17 cellular contexts compared by ENCODE assay signal in the genomic region with DNA sequence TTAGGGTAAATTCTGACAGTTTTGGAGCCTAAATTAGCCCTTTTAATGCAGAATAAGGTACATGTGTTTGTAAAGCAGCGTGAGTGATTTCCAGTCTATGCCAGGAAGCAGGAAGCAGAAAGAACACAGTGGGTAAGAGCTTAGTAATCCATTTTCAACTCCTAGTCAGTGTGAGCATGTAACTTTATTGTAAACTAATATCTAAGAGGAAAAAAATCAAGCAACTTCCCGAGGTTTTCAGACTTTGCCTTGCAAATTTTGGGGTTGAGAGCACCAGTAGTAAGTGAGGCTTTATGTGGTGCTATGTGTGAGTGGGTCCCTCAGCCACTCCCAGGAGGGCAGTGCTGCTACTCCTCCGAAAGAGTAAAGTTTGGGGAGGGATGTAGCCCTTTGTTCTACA. TPM values are rescaled to one million over a fixed set of nuclear protein-coding genes. Genes with fewer than 3 reads are reported as not detected.
DNase-seq lines count a peak whose midpoint lies in the region; ATAC-seq, FAIRE-seq and TF ChIP-seq lines count a peak whose summit lies in the region.
"Had no signal": no experiment of that assay in that cellular context is flagged by ENCODE, and none has a peak within 500 bp of the region (broad histone marks: within the 10 kb centered on the region; RNA-seq: fewer than 3 reads in every experiment).

No MANE protein-coding gene starts in this region.

- H3K9me2 ChIP-seq in Karpas-422 (replicated peaks; ENCODE audit: insufficient read depth, low read length): no peaks in the 10 kb centered on the region

- H3K9me3 Mint-ChIP-seq in CD4-positive, alpha-beta memory T cell: no peaks in the 10 kb centered on the region
- H3K9me3 Mint-ChIP-seq in activated CD8-positive, alpha-beta T cell treated with anti-CD3 and anti-CD28 coated beads, Interleukin-2, amount 10 ng/mL, durations not matched to agents 7 days and 5 days (ENCODE audit: insufficient read depth): no peaks in the 10 kb centered on the region
- H3K9me3 Mint-ChIP-seq: H9 had no signal

- FAIRE-seq in pancreas (lab: Jason Lieb, UNC): no peak

- H3K27ac ChIP-seq in CD4-positive, alpha-beta memory T cell (ENCODE audit: low read depth, low read length): no peak overlapping the region
- peak overlapping the region; percentile 70 for H3K27ac ChIP-seq in Karpas-422 (ENCODE audit: low read length)
- peak overlapping the region; percentile 85 to 100 (median 98) for H3K27ac ChIP-seq in dorsolateral prefrontal cortex
- no peak overlapping the region for H3K27ac ChIP-seq in pancreas
- H3K27ac ChIP-seq: PC-9 had no signal

- H3K4me1 Mint-ChIP-seq in CD4-positive, alpha-beta memory T cell: peaks cover 23 to 42% (median 32%) of the 10 kb centered on the region in 4 donors
- H3K4me1 Mint-ChIP-seq in activated CD8-positive, alpha-beta T cell treated with anti-CD3 and anti-CD28 coated beads, Interleukin-2, amount 10 ng/mL, durations not matched to agents 7 days and 5 days (ENCODE audit: low read depth): peaks cover 27% of the 10 kb centered on the region

- peaks cover 43% of the 10 kb centered on the region for H3K79me2 ChIP-seq in Karpas-422 (ENCODE audit: low read length)

- peaks cover under 1% of the 10 kb centered on the region for H3K36me3 ChIP-seq in CD4-positive, alpha-beta memory T cell (ENCODE audit: insufficient read depth, low read length)
- H3K36me3 ChIP-seq in Karpas-422 (ENCODE audit: insufficient read depth, low read length) (no peaks in the 10 kb centered on the region), pancreas (no peaks in the 10 kb centered on the region)

- intact Hi-C loops in CD4-positive, alpha-beta memory T cell (cut with micrococcal nuclease): no loop called here
- intact Hi-C loops in dorsolateral prefrontal cortex (cut with DNase I): loop anchor here in 1 of 2 donors (5.0 kb wide), 1 partner anchor 206 kb away; no protein-coding TSS in a partner anchor
- intact Hi-C loops in pancreas (cut with DNase I): no loop called here

- POLR2A ChIA-PET in CD4-positive, alpha-beta memory T cell (lab: Charles Lee; ENCODE audit: partially characterized antibody): interaction anchor here (2.0 kb wide), 1 partner anchor 20 kb away, joined by 6 read pairs; no protein-coding TSS in a partner anchor
- POLR2A ChIA-PET in activated CD8-positive, alpha-beta T cell treated with anti-CD3 and anti-CD28 coated beads, Interleukin-2, amount 10 ng/mL, durations not matched to agents 7 days and 5 days (lab: Charles Lee): no interaction called here

- peaks cover 29% of the 10 kb centered on the region for H3K4me1 ChIP-seq in CD4-positive, alpha-beta memory T cell (ENCODE audit: insufficient read depth, low read length)
- H3K4me1 ChIP-seq in Karpas-422 (ENCODE audit: low read length) (peaks cover 44% of the 10 kb centered on the region), pancreas (peaks cover 12 to 25% (median 16%) of the 10 kb centered on the region in 3 donors)

- ATAC-seq in pancreas (no peak), HG02642 (IDR thresholded peaks at IDR 0.05; ENCODE audit: poor library complexity, unreplicated experiment) (no peak)
- ATAC-seq in activated CD8-positive, alpha-beta T cell treated with anti-CD3 and anti-CD28 coated beads, Interleukin-2, amount 10 ng/mL, durations not matched to agents 7 days and 5 days: no peak

- H3K27me3 ChIP-seq in CD4-positive, alpha-beta memory T cell (ENCODE audit: insufficient read depth, low read length): no peaks in the 10 kb centered on the region
- H3K27me3 ChIP-seq in Karpas-422 (ENCODE audit: low read length): no peaks in the 10 kb centered on the region
- no peaks in the 10 kb centered on the region for H3K27me3 ChIP-seq in dorsolateral prefrontal cortex
- no peaks in the 10 kb centered on the region for H3K27me3 ChIP-seq in pancreas

- H3K27me3 Mint-ChIP-seq in CD4-positive, alpha-beta memory T cell: no peaks in the 10 kb centered on the region
- H3K27me3 Mint-ChIP-seq in activated CD8-positive, alpha-beta T cell treated with anti-CD3 and anti-CD28 coated beads, Interleukin-2, amount 10 ng/mL, durations not matched to agents 7 days and 5 days (ENCODE audit: low read depth): no peaks in the 10 kb centered on the region

- H3K36me3 Mint-ChIP-seq in CD4-positive, alpha-beta memory T cell: peaks cover 4 to 14% of the 10 kb centered on the region in 2 donors
- H3K36me3 Mint-ChIP-seq in activated CD8-positive, alpha-beta T cell treated with anti-CD3 and anti-CD28 coated beads, Interleukin-2, amount 10 ng/mL, durations not matched to agents 7 days and 5 days (ENCODE audit: low read depth): no peaks in the 10 kb centered on the region

- peak overlapping the region in 1 of 8 donors; percentile 13 for H3K4me3 Mint-ChIP-seq in CD4-positive, alpha-beta memory T cell
- H3K4me3 Mint-ChIP-seq in activated CD8-positive, alpha-beta T cell treated with anti-CD3 and anti-CD28 coated beads, Interleukin-2, amount 10 ng/mL, durations not matched to agents 7 days and 5 days: no peak overlapping the region

- no peaks in the 10 kb centered on the region; the same call in 1 of the 2 replicates for H4K20me1 ChIP-seq in Karpas-422 (ENCODE audit: insufficient read depth, low read depth, low read length)

- no peaks in the 10 kb centered on the region for H3K9me3 ChIP-seq in CD4-positive, alpha-beta memory T cell (ENCODE audit: control insufficient read depth in 1 of 2, low read length in 2 of 2)
- no peaks in the 10 kb centered on the region for H3K9me3 ChIP-seq in Karpas-422 (ENCODE audit: low read length)
- no peaks in the 10 kb centered on the region for H3K9me3 ChIP-seq in pancreas

- whole genome bisulfite sequencing in pancreas, 2 donors: 67 to 81% methylated on average over 3 of the region's 3 CpGs

- peak overlapping the region; percentile 32 for H3K9ac ChIP-seq in Karpas-422 (ENCODE audit: low read length)

- H3K4me3 ChIP-seq in CD4-positive, alpha-beta memory T cell (ENCODE audit: low read length in 2 of 2): no peak overlapping the region
- H3K4me3 ChIP-seq in Karpas-422 (ENCODE audit: low read length) (peak overlapping the region; percentile 49), dorsolateral prefrontal cortex (peak overlapping the region in 48 of 59 donors; percentile 3 to 96 (median 81)), pancreas (no peak overlapping the region)
- H3K4me3 ChIP-seq: PC-9 had no signal

- no peak for DNase-seq in CD4-positive, alpha-beta memory T cell
- DNase-seq in Karpas-422 (peak; percentile 84), dorsolateral prefrontal cortex (no peak), pons (ENCODE audit: low spot score) (peak; percentile 63), pancreas (no peak), NOMO-1 (lab: John Stamatoyannopoulos, UW; ENCODE audit: unreplicated experiment in 2 of 2) (no peak)
- no peak for DNase-seq in activated CD8-positive, alpha-beta T cell treated with anti-CD3 and anti-CD28 coated beads, Interleukin-2, amount 10 ng/mL, durations not matched to agents 7 days and 5 days
- DNase-seq: activated CD8-positive, alpha-beta memory T cell treated with anti-CD3 and anti-CD28 coated beads, Interleukin-2, amount 50 U/mL, for 4 hours; amniotic stem cell; H9; NCI-H2029; PC-9; stimulated activated CD4-positive, alpha-beta T cell treated with anti-CD3 and anti-CD28 coated beads, Interleukin-4, amount 100 ng/mL, for 1 hour; T-helper 9 cell had no signal

- H3K27ac Mint-ChIP-seq in CD4-positive, alpha-beta memory T cell: peak overlapping the region in 4 of 7 donors; percentile 12 to 55 (median 32)
- no peak overlapping the region for H3K27ac Mint-ChIP-seq in activated CD8-positive, alpha-beta T cell treated with anti-CD3 and anti-CD28 coated beads, Interleukin-2, amount 10 ng/mL, durations not matched to agents 7 days and 5 days

- H3K4me2 ChIP-seq in Karpas-422 (ENCODE audit: low read depth, low read length, poor library complexity, severe bottlenecking): peak overlapping the region; percentile 66
- H3K4me2 ChIP-seq: PC-9 had no signal

- CTCF ChIA-PET in CD4-positive, alpha-beta memory T cell (lab: Charles Lee; ENCODE audit: partially characterized antibody): interaction anchor here (1.6 to 11.0 kb wide), 2 partner anchors 8 to 21 kb away, joined by 7 to 183 read pairs; no protein-coding TSS in a partner anchor
- CTCF ChIA-PET in activated CD8-positive, alpha-beta T cell treated with anti-CD3 and anti-CD28 coated beads, Interleukin-2, amount 10 ng/mL, durations not matched to agents 7 days and 5 days (lab: Charles Lee): interaction anchor here (1.0 to 3.4 kb wide), 2 partner anchors 23 to 24 kb away, joined by 3 to 26 read pairs; no protein-coding TSS in a partner anchor

- TF ChIP-seq CTCF in dorsolateral prefrontal cortex (IDR thresholded peaks at IDR 0.05 in 54 of 56, conservative IDR thresholded peaks at IDR 0.05 in 2 of 56; ENCODE audit: low read depth in 1 of 56, partially characterized antibody in 56 of 56): no peak
- no peak for TF ChIP-seq CTCF in pancreas (IDR thresholded peaks at IDR 0.05)

- no peak overlapping the region; the same call in 1 of the 2 replicates for H2AFZ ChIP-seq in Karpas-422 (ENCODE audit: low read length)
- H2AFZ ChIP-seq: PC-9 had no signal

RNA-seq across cellular contexts. Expression of a gene that starts 2.9 kb away (rescaled TPM):
- 10 to 100 TPM; 18.6 to 21.5 TPM for total RNA-seq in CD4-positive, alpha-beta memory T cell
- polyA plus RNA-seq in CD4-positive, alpha-beta memory T cell: 1 to 10 TPM; 5.4 to 7.1 TPM
- total RNA-seq in Karpas-422 (2014; rRNA removed; shearing (Covaris generic); ENCODE audit: low replicate concordance): 34.0 and 47.0 TPM in 2 replicates
- total RNA-seq in dorsolateral prefrontal cortex: 100 to 1,000 TPM in 30 of 120 experiments, 10 to 100 TPM in 90; 63.6 to 149 (median 93.0) TPM
- total RNA-seq in pancreas: 10 to 100 TPM in 1 of 6 donors, 1 to 10 TPM in 5; 5.9 to 12.6 (median 8.0) TPM
- 1 to 10 TPM; 2.7 to 6.7 TPM for polyA plus RNA-seq in pancreas
- 10 to 100 TPM; 11.4 to 11.7 TPM for total RNA-seq in activated CD8-positive, alpha-beta T cell treated with anti-CD3 and anti-CD28 coated beads, Interleukin-2, amount 10 ng/mL, durations not matched to agents 7 days and 5 days

RNA-seq across cellular contexts. Expression of a gene that starts 40.6 kb away (rescaled TPM):
- total RNA-seq in CD4-positive, alpha-beta memory T cell: not detected
- polyA plus RNA-seq in CD4-positive, alpha-beta memory T cell: not detected
- total RNA-seq in Karpas-422 (2014; rRNA removed; shearing (Covaris generic); ENCODE audit: low replicate concordance): not detected in 2 replicates
- total RNA-seq in dorsolateral prefrontal cortex: 100 to 1,000 TPM in 1 of 120 experiments, 10 to 100 TPM in 119; 19.6 to 100 (median 62.4) TPM
- under 1 TPM in 1 of 6 donors, not detected in 5; 0.04 TPM for total RNA-seq in pancreas
- polyA plus RNA-seq in pancreas: under 1 TPM; 0.04 to 0.19 TPM
- not detected for total RNA-seq in activated CD8-positive, alpha-beta T cell treated with anti-CD3 and anti-CD28 coated beads, Interleukin-2, amount 10 ng/mL, durations not matched to agents 7 days and 5 days
- total RNA-seq: osteoblast, PC-9, subcutaneous adipose tissue had no signal

Comparison
In these comparisons a context has a peak if more than half of its experiments do, and no peak if none do; other contexts are left out.
1. DNase-seq: peak in Karpas-422 (single experiment) and pons (single experiment); none in CD4-positive, alpha-beta memory T cell (0 of 5), dorsolateral prefrontal cortex (0 of 10), pancreas (0 of 6), NOMO-1 (0 of 2) and activated CD8-positive, alpha-beta T cell treated with anti-CD3 and anti-CD28 coated beads, Interleukin-2, amount 10 ng/mL, durations not matched to agents 7 days and 5 days (single experiment).
2. H3K27ac ChIP-seq: peak in Karpas-422 (single experiment) and dorsolateral prefrontal cortex (59 of 59); none in CD4-positive, alpha-beta memory T cell (single experiment) and pancreas (0 of 4).
3. H3K4me3 ChIP-seq: peak in Karpas-422 (single experiment) and dorsolateral prefrontal cortex (48 of 59); none in CD4-positive, alpha-beta memory T cell (0 of 2) and pancreas (0 of 4).
4. RNA of a gene that starts 40.6 kb away (total RNA-seq): 19.6 to 100 TPM in dorsolateral prefrontal cortex; 0.04 TPM in pancreas, not detected in CD4-positive, alpha-beta memory T cell, not detected in Karpas-422 and not detected in activated CD8-positive, alpha-beta T cell treated with anti-CD3 and anti-CD28 coated beads, Interleukin-2, amount 10 ng/mL, durations not matched to agents 7 days and 5 days; every median in the first group is over 10 times any median in the second.